ENCODE assay signal across 23 cellular contexts in genomic region chr5:169627551-169627950, GRCh38. TPM values are rescaled to one million over a fixed set of nuclear protein-coding genes. Genes with fewer than 3 reads are reported as not detected.
"Had no signal": no experiment of that assay in that cellular context is flagged by ENCODE, and none has a peak within 500 bp of the region (broad histone marks: within the 10 kb centered on the region; RNA-seq: fewer than 3 reads in every experiment).

No MANE protein-coding gene starts in this region.

- H3K9me3 Mint-ChIP-seq: activated naive CD4-positive, alpha-beta T cell treated with anti-CD3 and anti-CD28 coated beads, Interleukin-2, amount 50 U/mL, for 24 hours had no signal

- H3K36me3 Mint-ChIP-seq: activated naive CD4-positive, alpha-beta T cell treated with anti-CD3 and anti-CD28 coated beads, Interleukin-2, amount 50 U/mL, for 24 hours had no signal

- H3K27ac ChIP-seq: body of pancreas, Peyer's patch, SK-N-MC had no signal

- ATAC-seq: activated CD4-positive, CD25-positive, alpha-beta regulatory T cell treated with anti-CD3 and anti-CD28 coated beads, Interleukin-2, amount 50 U/mL, for 24 hours; activated CD8-positive, alpha-beta T cell treated with anti-CD3 and anti-CD28 coated beads, Interleukin-2, amount 10 ng/mL, durations not matched to agents 7 days and 5 days; body of pancreas had no signal

- H3K27me3 ChIP-seq: body of pancreas, Peyer's patch had no signal

- DNase-seq: activated CD4-positive, alpha-beta T cell treated with anti-CD3 and anti-CD28 coated beads for 4 hours; activated CD4-positive, alpha-beta T cell treated with anti-CD3 and anti-CD28 coated beads, Interleukin-2, amount 50 U/mL, for 4 hours; activated CD8-positive, alpha-beta memory T cell treated with anti-CD3 and anti-CD28 coated beads, Interleukin-2, amount 50 U/mL, for 48 hours; activated CD8-positive, alpha-beta T cell treated with anti-CD3 and anti-CD28 coated beads, Interleukin-2, amount 10 ng/mL, durations not matched to agents 7 days and 5 days; activated effector memory CD4-positive, alpha-beta T cell treated with Interleukin-2 at 50 U/mL for 16 hours; activated naive CD4-positive, alpha-beta T cell; activated T-cell treated with anti-CD3 and anti-CD28 coated beads, Interleukin-2, amount 50 U/mL, for 1 hour; aorta; body of pancreas; central memory CD4-positive, alpha-beta T cell; MM.1S; NCI-H1105; NCI-H1436; NCI-H1694 treated with DMSO at 0.1 percent for 48 hours; NCI-H2029 treated with DMSO at 0.1 percent for 48 hours; NCI-H524; Peyer's patch; SIG-M5 had no signal

- H3K4me3 ChIP-seq: body of pancreas, Peyer's patch, SK-N-MC had no signal

- H3K27ac Mint-ChIP-seq: activated CD8-positive, alpha-beta T cell treated with anti-CD3 and anti-CD28 coated beads, Interleukin-2, amount 10 ng/mL, durations not matched to agents 7 days and 5 days; activated naive CD4-positive, alpha-beta T cell treated with anti-CD3 and anti-CD28 coated beads, Interleukin-2, amount 50 U/mL, for 24 hours; T-helper 1 cell treated with Interleukin-12 subunit alpha and Interleukin-12 subunit beta and Interleukin-4 antibody, amounts not matched to agents 30 μg/mL and 1 μg/mL, for 36 hours had no signal

- H3K9me3 ChIP-seq: body of pancreas, Peyer's patch had no signal

- FAIRE-seq: bronchial epithelial cell had no signal

- H3K4me1 ChIP-seq: body of pancreas, Peyer's patch had no signal

- H3K36me3 ChIP-seq: Peyer's patch had no signal

- H3K4me3 Mint-ChIP-seq: activated CD8-positive, alpha-beta T cell treated with anti-CD3 and anti-CD28 coated beads, Interleukin-2, amount 10 ng/mL, durations not matched to agents 7 days and 5 days; activated naive CD4-positive, alpha-beta T cell treated with anti-CD3 and anti-CD28 coated beads, Interleukin-2, amount 50 U/mL, for 24 hours; T-helper 1 cell treated with Interleukin-12 subunit alpha and Interleukin-12 subunit beta and Interleukin-4 antibody, amounts not matched to agents 30 μg/mL and 1 μg/mL, for 36 hours had no signal

RNA-seq across cellular contexts. Expression of gene DOCK2, which starts 9.5 kb away (rescaled TPM):
- total RNA-seq: bronchial epithelial cell had no signal
